Comparison of ENCODE assay signal across 9 cellular contexts in the genomic region with DNA sequence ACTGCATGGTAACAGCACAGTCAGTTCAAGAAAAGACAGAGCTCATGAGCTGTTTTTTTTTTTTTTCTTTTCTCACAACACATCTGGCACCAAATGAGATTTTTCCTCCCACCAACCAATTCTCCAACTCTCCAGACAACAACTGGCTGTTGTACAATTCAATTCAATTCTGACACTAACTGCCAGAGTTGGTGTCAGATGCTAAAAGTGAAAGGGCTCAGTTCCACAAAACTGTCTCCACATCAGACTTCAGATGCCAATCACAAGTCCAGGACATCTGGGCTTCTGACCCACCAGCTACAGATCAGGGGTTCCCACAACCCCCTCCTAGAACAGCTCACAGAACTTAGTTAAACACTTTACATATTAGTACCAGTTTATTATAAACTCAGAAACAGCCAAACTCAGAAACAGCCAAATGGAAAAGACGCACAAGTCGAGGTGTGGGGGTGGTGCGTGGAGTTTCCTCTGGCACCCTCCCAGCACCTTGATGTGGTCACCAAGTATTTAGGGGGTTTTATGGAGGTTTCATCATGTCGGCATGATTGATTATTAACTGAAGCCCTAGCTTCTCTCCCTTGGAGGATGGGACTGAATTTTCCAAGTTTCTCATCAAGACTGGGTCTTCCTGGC. TPM values are rescaled to one million over a fixed set of nuclear protein-coding genes. Genes with fewer than 3 reads are reported as not detected.
DNase-seq lines count a peak whose midpoint lies in the region; ATAC-seq, FAIRE-seq and TF ChIP-seq lines count a peak whose summit lies in the region.
"Had no signal": no experiment of that assay in that cellular context is flagged by ENCODE, and none has a peak within 500 bp of the region (broad histone marks: within the 10 kb centered on the region; RNA-seq: fewer than 3 reads in every experiment).

No MANE protein-coding gene starts in this region.

- TF ChIP-seq CTCF in MM.1S (IDR thresholded peaks at IDR 0.05; ENCODE audit: low read length) (no peak), endothelial cell (IDR thresholded peaks at IDR 0.05; ENCODE audit: unreplicated experiment) (no peak), suprapubic skin (IDR thresholded peaks at IDR 0.05) (no peak)

- H2AFZ ChIP-seq in MM.1S (ENCODE audit: low read length) = no peak overlapping the region

- H3K27ac Mint-ChIP-seq in endothelial cell (ENCODE audit: unreplicated experiment) = no peak overlapping the region

- no peak overlapping the region for H3K4me3 Mint-ChIP-seq in endothelial cell (ENCODE audit: unreplicated experiment)

- H3K4me2 ChIP-seq in MM.1S (ENCODE audit: low read depth, low read length) = no peak overlapping the region

- H3F3A ChIP-seq in MM.1S (ENCODE audit: insufficient read depth, low read length) = no peaks in the 10 kb centered on the region

- H3K4me1 Mint-ChIP-seq in endothelial cell (ENCODE audit: unreplicated experiment) = no peaks in the 10 kb centered on the region

- H3K36me3 Mint-ChIP-seq in endothelial cell (ENCODE audit: low read depth, unreplicated experiment) = no peaks in the 10 kb centered on the region

- H3K27me3 Mint-ChIP-seq in endothelial cell (ENCODE audit: unreplicated experiment) = no peaks in the 10 kb centered on the region

- TF ChIP-seq POLR2A in suprapubic skin (IDR thresholded peaks at IDR 0.05) = no peak

- H3K9ac ChIP-seq in MM.1S (ENCODE audit: low read length) = no peak overlapping the region

- no peak overlapping the region for H3K27ac ChIP-seq in MM.1S (ENCODE audit: low read length)
- no peak overlapping the region for H3K27ac ChIP-seq in suprapubic skin

- H3K4me1 ChIP-seq in MM.1S (ENCODE audit: low read length) (no peaks in the 10 kb centered on the region), suprapubic skin (no peaks in the 10 kb centered on the region)

- 62% methylated on average over 4 of the region's 4 CpGs for WGBS in suprapubic skin

- H3K4me3 ChIP-seq in MM.1S (ENCODE audit: low read length) (no peak overlapping the region), suprapubic skin (no peak overlapping the region)

- no peaks in the 10 kb centered on the region for H4K20me1 ChIP-seq in MM.1S (ENCODE audit: insufficient read depth, low read length)

- FAIRE-seq in RCC 7860 (lab: Jason Lieb, UNC) = no peak
- FAIRE-seq: keratinocyte had no signal

- H3K27me3 ChIP-seq in MM.1S (replicated peaks; ENCODE audit: insufficient read depth, low read length) = no peaks in the 10 kb centered on the region
- H3K27me3 ChIP-seq in suprapubic skin = no peaks in the 10 kb centered on the region

- peak; percentile 41 for DNase-seq in RCC 7860 (ENCODE audit: low spot score)
- peak; percentile 58 for DNase-seq in astrocyte of the hippocampus (ENCODE audit: low read depth, low spot score)
- peak; percentile 84 for DNase-seq in stimulated activated naive CD8-positive, alpha-beta T cell treated with anti-CD3 and anti-CD28 coated beads, Interleukin-15, Interleukin-2, amounts not matched to agents 100 U/mL and 50 U/mL, for 24 hours
- no peak for DNase-seq in MM.1S
- DNase-seq in endothelial cell (ENCODE audit: low spot score) = no peak
- DNase-seq in NCI-H2081 (lab: John Stamatoyannopoulos, UW) = no peak
- no peak for DNase-seq in suprapubic skin (ENCODE audit: low spot score in 2 of 2)

- H3K9me2 ChIP-seq in MM.1S (replicated peaks; ENCODE audit: insufficient read depth, low read length) = no peaks in the 10 kb centered on the region

- H3K36me3 ChIP-seq in MM.1S (replicated peaks; ENCODE audit: insufficient read depth, low read length) (no peaks in the 10 kb centered on the region), suprapubic skin (no peaks in the 10 kb centered on the region)

- H3K9me3 ChIP-seq in MM.1S (replicated peaks; ENCODE audit: insufficient read depth, low read length) (no peaks in the 10 kb centered on the region), suprapubic skin (no peaks in the 10 kb centered on the region)

- peak; percentile 89 for ATAC-seq in GM21529 (IDR thresholded peaks at IDR 0.05; ENCODE audit: unreplicated experiment)
- peak; percentile 80 for ATAC-seq in stimulated activated naive CD8-positive, alpha-beta T cell treated with anti-CD3 and anti-CD28 coated beads, Interleukin-15, Interleukin-2, amounts not matched to agents 100 U/mL and 50 U/mL, for 24 hours

- TF ChIP-seq EP300 in suprapubic skin (IDR thresholded peaks at IDR 0.05) = no peak

- no peaks in the 10 kb centered on the region for H3K79me2 ChIP-seq in MM.1S (ENCODE audit: low read length)

- H3K9me3 Mint-ChIP-seq in endothelial cell (ENCODE audit: unreplicated experiment) = no peaks in the 10 kb centered on the region

RNA-seq across cellular contexts. Expression of gene LRRC8D, which starts 39.2 kb away (rescaled TPM):
- total RNA-seq in endothelial cell (ENCODE audit: unreplicated experiment) (33.9 TPM), suprapubic skin (10 to 100 TPM; 11.7 to 24.8 (median 21.6) TPM)

Comparison
In these comparisons a context has a peak if more than half of its experiments do, and no peak if none do; other contexts are left out.
1. DNase-seq: peak in RCC 7860 (single experiment), astrocyte of the hippocampus (single experiment) and stimulated activated naive CD8-positive, alpha-beta T cell treated with anti-CD3 and anti-CD28 coated beads, Interleukin-15, Interleukin-2, amounts not matched to agents 100 U/mL and 50 U/mL, for 24 hours (single experiment); none in MM.1S (single experiment), endothelial cell (single experiment), NCI-H2081 (0 of 2) and suprapubic skin (0 of 2).